In genomic region chr10:49568235-49568634, GRCh38 we compare ENCODE assay signal across 15 cellular contexts. TPM values are rescaled to one million over a fixed set of nuclear protein-coding genes. Genes with fewer than 3 reads are reported as not detected.
A peak's percentile ranks its signal among the peaks of the same experiment; 100 is the strongest.
DNase-seq lines count a peak whose midpoint lies in the region; ATAC-seq and TF ChIP-seq lines count a peak whose summit lies in the region.
"Had no signal": no experiment of that assay in that cellular context is flagged by ENCODE, and none has a peak within 500 bp of the region (broad histone marks: within the 10 kb centered on the region; RNA-seq: fewer than 3 reads in every experiment).

No MANE protein-coding gene starts in this region.

- H3K4me3 Mint-ChIP-seq in T-helper 2 cell treated with Interferon-gamma antibody and Interleukin-4, amounts not matched to agents 5 μg/mL and 100 μg/mL, for 36 hours: peak overlapping the region; percentile 59

- H3K9me3 Mint-ChIP-seq in T-helper 2 cell treated with Interferon-gamma antibody and Interleukin-4, amounts not matched to agents 5 μg/mL and 100 μg/mL, for 36 hours: peaks cover 13% of the 10 kb centered on the region

- peaks cover 2% of the 10 kb centered on the region for H3K27me3 Mint-ChIP-seq in T-helper 2 cell treated with Interferon-gamma antibody and Interleukin-4, amounts not matched to agents 5 μg/mL and 100 μg/mL, for 36 hours (ENCODE audit: low read depth)

- H3K36me3 ChIP-seq in esophagus muscularis mucosa: no peaks in the 10 kb centered on the region
- H3K36me3 ChIP-seq: right lobe of liver had no signal

- DNase-seq in GM12864 (ENCODE audit: low read depth) (peak; percentile 47), iris pigment epithelial cell (ENCODE audit: low read depth) (peak; percentile 94), NCI-H146 (lab: John Stamatoyannopoulos, UW) (no peak), DMS79 treated with DMSO at 0.1 percent for 48 hours (lab: John Stamatoyannopoulos, UW) (no peak), NCI-H2171 (lab: John Stamatoyannopoulos, UW) (no peak), esophagus muscularis mucosa (ENCODE audit: extremely low spot score) (no peak)
- peak; percentile 47 for DNase-seq in T-helper 2 cell treated with Interferon-gamma antibody and Interleukin-4, amounts not matched to agents 5 μg/mL and 100 μg/mL, for 36 hours (ENCODE audit: low spot score)
- DNase-seq: activated effector memory CD4-positive, alpha-beta T cell treated with anti-CD3 and anti-CD28 coated beads, Interleukin-2, amount 50 U/mL, for 16 hours; DND-41; right lobe of liver; stimulated activated naive CD4-positive, alpha-beta T cell; T-helper 9 cell had no signal

- TF ChIP-seq POLR2A in esophagus muscularis mucosa (IDR thresholded peaks at IDR 0.05; ENCODE audit: low read depth): no peak

- TF ChIP-seq CTCF in GM12864 (IDR thresholded peaks at IDR 0.05; ENCODE audit: low read depth, low read length, missing control alignments): no peak
- no peak for TF ChIP-seq CTCF in esophagus muscularis mucosa (IDR thresholded peaks at IDR 0.05)

- H3K36me3 Mint-ChIP-seq in T-helper 2 cell treated with Interferon-gamma antibody and Interleukin-4, amounts not matched to agents 5 μg/mL and 100 μg/mL, for 36 hours (ENCODE audit: low read depth): peaks cover 4% of the 10 kb centered on the region

- no peak overlapping the region for H3K27ac ChIP-seq in esophagus muscularis mucosa (replicated peaks in 1 of 4)
- H3K27ac ChIP-seq: right lobe of liver had no signal

- no peaks in the 10 kb centered on the region for H3K4me1 ChIP-seq in esophagus muscularis mucosa
- H3K4me1 ChIP-seq: right lobe of liver had no signal

- WGBS in esophagus muscularis mucosa: 73% methylated on average over 2 of the region's 2 CpGs

- H3K4me1 Mint-ChIP-seq in T-helper 2 cell treated with Interferon-gamma antibody and Interleukin-4, amounts not matched to agents 5 μg/mL and 100 μg/mL, for 36 hours (ENCODE audit: low read depth): peaks cover 49% of the 10 kb centered on the region

- intact Hi-C loops in esophagus muscularis mucosa (cut with DNase I): no loop called here

- TF ChIP-seq EP300 in esophagus muscularis mucosa (IDR thresholded peaks at IDR 0.05): no peak

- H3K4me3 ChIP-seq in GM12864 (ENCODE audit: low read depth, low read length) (no peak overlapping the region), esophagus muscularis mucosa (no peak overlapping the region)
- H3K4me3 ChIP-seq: right lobe of liver had no signal

- H3K27ac Mint-ChIP-seq in T-helper 2 cell treated with Interferon-gamma antibody and Interleukin-4, amounts not matched to agents 5 μg/mL and 100 μg/mL, for 36 hours: peak overlapping the region; percentile 84

- no peaks in the 10 kb centered on the region for H3K27me3 ChIP-seq in esophagus muscularis mucosa
- H3K27me3 ChIP-seq: right lobe of liver had no signal

- no peaks in the 10 kb centered on the region for H3K9me3 ChIP-seq in esophagus muscularis mucosa
- H3K9me3 ChIP-seq: right lobe of liver had no signal

- peak; percentile 79 for ATAC-seq in GM21723 (IDR thresholded peaks at IDR 0.05; ENCODE audit: unreplicated experiment)
- ATAC-seq: HCT116 had no signal

RNA-seq across cellular contexts. Expression of gene ERCC6, which starts 29.3 kb away (rescaled TPM):
- 10 to 100 TPM in 1 of 4 donors, 1 to 10 TPM in 3; 7.0 to 11.7 (median 9.2) TPM for total RNA-seq in esophagus muscularis mucosa

RNA-seq across cellular contexts. Expression of gene SLC18A3, which starts 41.9 kb away (rescaled TPM):
- 1 to 10 TPM in 2 of 4 donors, under 1 TPM in 2; 0.42 to 1.7 (median 0.81) TPM for total RNA-seq in esophagus muscularis mucosa
- total RNA-seq: liver, right lobe of liver had no signal

RNA-seq across cellular contexts. Expression of gene CHAT, which starts 45.6 kb away (rescaled TPM):
- under 1 TPM in 1 of 4 donors, not detected in 3; 0.17 TPM for total RNA-seq in esophagus muscularis mucosa
- total RNA-seq: liver, right lobe of liver had no signal

Comparison
In these comparisons a context has a peak if more than half of its experiments do, and no peak if none do; other contexts are left out.
1. DNase-seq: peak in GM12864 (single experiment), T-helper 2 cell treated with Interferon-gamma antibody and Interleukin-4, amounts not matched to agents 5 μg/mL and 100 μg/mL, for 36 hours (single experiment) and iris pigment epithelial cell (single experiment); none in NCI-H146 (single experiment), DMS79 treated with DMSO at 0.1 percent for 48 hours (single experiment), NCI-H2171 (single experiment) and esophagus muscularis mucosa (single experiment).